ENCODE assay signal across 8 cellular contexts in the genomic region with DNA sequence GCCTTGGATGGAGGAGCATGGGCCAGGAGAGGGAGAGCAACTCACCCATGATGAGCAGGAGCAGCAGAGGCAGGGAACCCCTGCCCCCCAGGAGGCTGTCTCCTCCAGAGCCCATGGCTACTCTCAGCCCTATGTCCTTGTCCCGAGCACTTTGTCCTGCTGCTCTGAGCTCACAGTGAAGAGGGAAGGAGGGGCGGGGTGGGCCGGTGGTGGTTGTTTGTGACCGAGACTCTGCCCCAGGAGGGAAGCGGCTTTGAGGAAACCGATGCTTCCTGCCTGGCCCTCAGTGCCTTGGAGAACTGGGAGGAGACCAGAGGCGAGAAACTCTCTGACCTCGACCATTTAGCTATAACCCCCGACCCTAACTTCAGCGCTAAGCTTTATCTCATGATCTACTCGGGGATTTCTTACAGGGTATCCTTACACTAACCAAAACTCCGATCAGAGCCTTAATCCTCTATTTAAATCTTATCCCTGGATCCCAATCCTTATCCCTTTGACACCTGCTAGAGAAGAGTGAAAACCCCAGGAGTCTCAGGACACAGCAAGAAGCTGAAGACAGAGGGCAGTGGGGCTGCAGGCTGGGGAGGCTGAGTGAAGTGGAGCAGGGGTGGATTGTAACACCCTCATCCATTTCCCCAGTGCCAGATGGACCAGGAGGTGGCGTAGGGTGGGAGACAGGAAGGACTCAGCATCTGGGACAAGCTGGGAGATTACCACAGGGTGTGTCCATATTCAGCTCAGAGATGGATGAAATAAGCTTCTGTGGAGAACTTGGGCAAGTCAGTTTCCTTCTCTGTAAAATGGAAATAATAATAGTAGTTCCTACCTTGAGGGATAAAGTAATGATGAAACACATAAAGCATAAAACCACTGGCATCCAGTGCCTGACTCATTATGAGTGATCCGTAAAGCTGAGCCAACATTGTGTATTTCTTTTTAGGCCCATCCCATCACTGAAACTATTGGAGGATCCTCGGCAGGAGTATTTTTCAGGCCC. TPM values are rescaled to one million over a fixed set of nuclear protein-coding genes. Genes with fewer than 3 reads are reported as not detected.
A peak's percentile ranks its signal among the peaks of the same experiment; 100 is the strongest.
DNase-seq lines count a peak whose midpoint lies in the region; ATAC-seq and TF ChIP-seq lines count a peak whose summit lies in the region.

A gene (minus strand): TSS at position 185 of the 1,000 bp plus-strand sequence. CDS start 70 bp downstream, at position 115.

- H3K27ac Mint-ChIP-seq in endothelial cell (ENCODE audit: unreplicated experiment), result peak within 1 kb of the TSS; percentile 98
- H3K27ac Mint-ChIP-seq in mesothelial cell of epicardium, result peak within 1 kb of the TSS; percentile 54
- H3K27ac Mint-ChIP-seq in activated CD4-positive, alpha-beta T cell treated with anti-CD3 and anti-CD28 coated beads, Interleukin-2, amount 10 ng/mL, durations not matched to agents 24 days and 14 days, result no peak within 1 kb of the TSS

- intact Hi-C loops in activated CD4-positive, alpha-beta T cell treated with anti-CD3 and anti-CD28 coated beads, Interleukin-2, amount 10 ng/mL, durations not matched to agents 24 days and 14 days (cut with micrococcal nuclease), result no loop called here

- DNase-seq in 8988T (peak; percentile 36), NCI-H524 treated with DMSO at 0.1 percent for 48 hours (lab: John Stamatoyannopoulos, UW) (peak; percentile 82), endothelial cell (ENCODE audit: low spot score) (peak; percentile 61), mesothelial cell of epicardium (ENCODE audit: low spot score in 2 of 2, unreplicated experiment in 2 of 2) (peak in 1 of 2 experiments; percentile 22), NCI-H2081 treated with DMSO at 0.1 percent for 48 hours (lab: John Stamatoyannopoulos, UW) (no peak), pons (ENCODE audit: low spot score) (no peak)
- DNase-seq in activated CD4-positive, alpha-beta T cell treated with anti-CD3 and anti-CD28 coated beads, Interleukin-2, amount 10 ng/mL, durations not matched to agents 24 days and 14 days, result no peak

- no peak for TF ChIP-seq CTCF in endothelial cell (IDR thresholded peaks at IDR 0.05; ENCODE audit: unreplicated experiment)
- TF ChIP-seq CTCF in mesothelial cell of epicardium (IDR thresholded peaks at IDR 0.05; ENCODE audit: unreplicated experiment), result no peak

- H3K27me3 Mint-ChIP-seq in endothelial cell (ENCODE audit: unreplicated experiment) (peaks cover 12% of the 10 kb centered on the region), mesothelial cell of epicardium (ENCODE audit: low read depth) (peaks cover 44% of the 10 kb centered on the region)
- H3K27me3 Mint-ChIP-seq in activated CD4-positive, alpha-beta T cell treated with anti-CD3 and anti-CD28 coated beads, Interleukin-2, amount 10 ng/mL, durations not matched to agents 24 days and 14 days, result peaks cover 25% of the 10 kb centered on the region

- peaks cover 6% of the 10 kb centered on the region for H3K9me3 Mint-ChIP-seq in endothelial cell (ENCODE audit: unreplicated experiment)
- H3K9me3 Mint-ChIP-seq in mesothelial cell of epicardium, result no peaks in the 10 kb centered on the region
- H3K9me3 Mint-ChIP-seq in activated CD4-positive, alpha-beta T cell treated with anti-CD3 and anti-CD28 coated beads, Interleukin-2, amount 10 ng/mL, durations not matched to agents 24 days and 14 days, result no peaks in the 10 kb centered on the region

- H3K4me3 Mint-ChIP-seq in endothelial cell (ENCODE audit: unreplicated experiment) (peak within 1 kb of the TSS; percentile 93), mesothelial cell of epicardium (no peak within 1 kb of the TSS)
- H3K4me3 Mint-ChIP-seq in activated CD4-positive, alpha-beta T cell treated with anti-CD3 and anti-CD28 coated beads, Interleukin-2, amount 10 ng/mL, durations not matched to agents 24 days and 14 days, result no peak within 1 kb of the TSS

- no peak for ATAC-seq in GM18873 (IDR thresholded peaks at IDR 0.05; ENCODE audit: low FRiP score, unreplicated experiment)

- H3K4me1 Mint-ChIP-seq in endothelial cell (ENCODE audit: unreplicated experiment), result peaks cover 64% of the 10 kb centered on the region
- peaks cover 7% of the 10 kb centered on the region for H3K4me1 Mint-ChIP-seq in mesothelial cell of epicardium
- H3K4me1 Mint-ChIP-seq in activated CD4-positive, alpha-beta T cell treated with anti-CD3 and anti-CD28 coated beads, Interleukin-2, amount 10 ng/mL, durations not matched to agents 24 days and 14 days, result peaks cover 4% of the 10 kb centered on the region

- H3K36me3 Mint-ChIP-seq in endothelial cell (ENCODE audit: low read depth, unreplicated experiment) (peaks cover 17% of the 10 kb centered on the region), mesothelial cell of epicardium (no peaks in the 10 kb centered on the region)
- no peaks in the 10 kb centered on the region for H3K36me3 Mint-ChIP-seq in activated CD4-positive, alpha-beta T cell treated with anti-CD3 and anti-CD28 coated beads, Interleukin-2, amount 10 ng/mL, durations not matched to agents 24 days and 14 days (ENCODE audit: low read depth)

RNA-seq across cellular contexts. Expression of the gene that starts here (rescaled TPM):
- 28.8 TPM for total RNA-seq in endothelial cell (ENCODE audit: unreplicated experiment)
- total RNA-seq in mesothelial cell of epicardium, result not detected in 3 replicates
- not detected in 2 replicates for total RNA-seq in activated CD4-positive, alpha-beta T cell treated with anti-CD3 and anti-CD28 coated beads, Interleukin-2, amount 10 ng/mL, durations not matched to agents 24 days and 14 days

Comparison
In these comparisons a context has a peak if more than half of its experiments do, and no peak if none do; other contexts are left out.
1. RNA of the gene that starts here (total RNA-seq): 28.8 TPM in endothelial cell (single experiment); not detected in mesothelial cell of epicardium and not detected in activated CD4-positive, alpha-beta T cell treated with anti-CD3 and anti-CD28 coated beads, Interleukin-2, amount 10 ng/mL, durations not matched to agents 24 days and 14 days; every median in the first group is over 10 times any median in the second.
2. DNase-seq: peak in 8988T (single experiment), NCI-H524 treated with DMSO at 0.1 percent for 48 hours (single experiment) and endothelial cell (single experiment); none in NCI-H2081 treated with DMSO at 0.1 percent for 48 hours (single experiment), pons (single experiment) and activated CD4-positive, alpha-beta T cell treated with anti-CD3 and anti-CD28 coated beads, Interleukin-2, amount 10 ng/mL, durations not matched to agents 24 days and 14 days (single experiment).